In genomic region chr14:32661216-32661615, GRCh38 we compare ENCODE assay signal across 1 cellular context.
TF ChIP-seq lines count a peak whose summit lies in the region.

No MANE protein-coding gene starts in this region.

TF ChIP-seq in GM23338, 12 proteins besides CTCF, POLR2A, EP300 and RAD21 (continued from another document):
- TF ChIP-seq, protein P1, sequence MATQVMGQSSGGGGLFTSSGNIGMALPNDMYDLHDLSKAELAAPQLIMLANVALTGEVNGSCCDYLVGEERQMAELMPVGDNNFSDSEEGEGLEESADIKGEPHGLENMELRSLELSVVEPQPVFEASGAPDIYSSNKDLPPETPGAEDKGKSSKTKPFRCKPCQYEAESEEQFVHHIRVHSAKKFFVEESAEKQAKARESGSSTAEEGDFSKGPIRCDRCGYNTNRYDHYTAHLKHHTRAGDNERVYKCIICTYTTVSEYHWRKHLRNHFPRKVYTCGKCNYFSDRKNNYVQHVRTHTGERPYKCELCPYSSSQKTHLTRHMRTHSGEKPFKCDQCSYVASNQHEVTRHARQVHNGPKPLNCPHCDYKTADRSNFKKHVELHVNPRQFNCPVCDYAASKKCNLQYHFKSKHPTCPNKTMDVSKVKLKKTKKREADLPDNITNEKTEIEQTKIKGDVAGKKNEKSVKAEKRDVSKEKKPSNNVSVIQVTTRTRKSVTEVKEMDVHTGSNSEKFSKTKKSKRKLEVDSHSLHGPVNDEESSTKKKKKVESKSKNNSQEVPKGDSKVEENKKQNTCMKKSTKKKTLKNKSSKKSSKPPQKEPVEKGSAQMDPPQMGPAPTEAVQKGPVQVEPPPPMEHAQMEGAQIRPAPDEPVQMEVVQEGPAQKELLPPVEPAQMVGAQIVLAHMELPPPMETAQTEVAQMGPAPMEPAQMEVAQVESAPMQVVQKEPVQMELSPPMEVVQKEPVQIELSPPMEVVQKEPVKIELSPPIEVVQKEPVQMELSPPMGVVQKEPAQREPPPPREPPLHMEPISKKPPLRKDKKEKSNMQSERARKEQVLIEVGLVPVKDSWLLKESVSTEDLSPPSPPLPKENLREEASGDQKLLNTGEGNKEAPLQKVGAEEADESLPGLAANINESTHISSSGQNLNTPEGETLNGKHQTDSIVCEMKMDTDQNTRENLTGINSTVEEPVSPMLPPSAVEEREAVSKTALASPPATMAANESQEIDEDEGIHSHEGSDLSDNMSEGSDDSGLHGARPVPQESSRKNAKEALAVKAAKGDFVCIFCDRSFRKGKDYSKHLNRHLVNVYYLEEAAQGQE (IDR thresholded peaks at IDR 0.05; ENCODE audit: unreplicated experiment) = no peak
- TF ChIP-seq EZH2 (IDR thresholded peaks at IDR 0.05; ENCODE audit: low read depth, unreplicated experiment) (no peak), POLR2AphosphoS5 (IDR thresholded peaks at IDR 0.05; ENCODE audit: low read depth) (no peak), JUNB (IDR thresholded peaks at IDR 0.05; ENCODE audit: unreplicated experiment) (no peak), EZH2phosphoT487 (IDR thresholded peaks at IDR 0.05; ENCODE audit: unreplicated experiment) (no peak), STAT1 (IDR thresholded peaks at IDR 0.05; ENCODE audit: unreplicated experiment) (no peak), ZNF114 (CRISPR knock-in tag; IDR thresholded peaks at IDR 0.05) (no peak)
